ENCODE assay signal across 9 cellular contexts in the genomic region with DNA sequence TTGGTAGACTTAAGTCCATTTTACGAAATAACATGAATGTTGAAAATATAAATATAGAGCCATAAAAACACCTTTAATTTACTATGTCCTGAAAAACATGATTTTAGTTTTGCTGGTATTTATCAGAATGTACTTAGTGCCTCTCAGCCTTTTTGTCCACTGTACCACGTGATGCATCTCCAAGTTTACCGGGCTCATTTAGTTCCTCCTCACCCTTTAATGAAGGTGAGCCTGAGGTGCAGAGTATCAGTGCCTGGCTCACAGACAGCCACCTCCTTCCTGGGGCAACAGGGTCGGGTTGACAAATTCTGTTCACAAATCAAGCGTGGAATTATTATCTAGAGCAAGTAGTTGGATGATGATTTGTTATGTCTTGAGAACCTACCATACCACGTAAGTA.
"Had no signal": no experiment of that assay in that cellular context is flagged by ENCODE, and none has a peak within 500 bp of the region (broad histone marks: within the 10 kb centered on the region; RNA-seq: fewer than 3 reads in every experiment).

No MANE protein-coding gene starts in this region.

- H3K4me3 ChIP-seq: GM23338 had no signal

- FAIRE-seq: H1, H54 had no signal

- H2AFZ ChIP-seq: GM23338 had no signal

- DNase-seq: H9, HFFc6, IMR-90, KBM-7 had no signal

- H3K4me3 Mint-ChIP-seq: GM23338, H9, HFFc6 had no signal

- H3K4me2 ChIP-seq: GM23338 had no signal

- ATAC-seq: GM23338, HCT116 had no signal

- H3K27ac Mint-ChIP-seq: GM23338, H9, HFFc6 had no signal

- H3K27ac ChIP-seq: HL-60 had no signal

- H3K4me1 Mint-ChIP-seq: H9 had no signal
